ENCODE assay signal across 8 cellular contexts in genomic region chr6:32148722-32149576, GRCh38.
A peak's percentile ranks its signal among the peaks of the same experiment; 100 is the strongest.
DNase-seq lines count a peak whose midpoint lies in the region; ATAC-seq lines count a peak whose summit lies in the region.

No MANE protein-coding gene starts in this region.

- no peak for ATAC-seq in HG02852 (IDR thresholded peaks at IDR 0.05; ENCODE audit: unreplicated experiment)
- ATAC-seq in HG02938 (IDR thresholded peaks at IDR 0.05; ENCODE audit: unreplicated experiment) = no peak
- no peak for ATAC-seq in GM18873 (IDR thresholded peaks at IDR 0.05; ENCODE audit: low FRiP score, unreplicated experiment)

- peak; percentile 59 for DNase-seq in SKM-1 treated with dmso at 0.1 percent for 144 hours (lab: John Stamatoyannopoulos, UW; ENCODE audit: unreplicated experiment)
- DNase-seq in activated naive CD4-positive, alpha-beta T cell treated with anti-CD3 and anti-CD28 coated beads, Interleukin-2, amount 50 U/mL, for 16 hours = peak; percentile 74
- peak; percentile 89 for DNase-seq in iPS-NIHi7 (ENCODE audit: extremely low spot score)
- DNase-seq in stimulated activated CD4-positive, alpha-beta T cell treated with anti-CD3 and anti-CD28 coated beads, Interleukin-2, amount 100 ng/mL, for 48 hours = peak; percentile 61 to 78
- DNase-seq in DMS79 treated with DMSO at 0.1 percent for 48 hours (lab: John Stamatoyannopoulos, UW) = no peak
